Comparison of ENCODE assay signal across 18 cellular contexts in the genomic region with DNA sequence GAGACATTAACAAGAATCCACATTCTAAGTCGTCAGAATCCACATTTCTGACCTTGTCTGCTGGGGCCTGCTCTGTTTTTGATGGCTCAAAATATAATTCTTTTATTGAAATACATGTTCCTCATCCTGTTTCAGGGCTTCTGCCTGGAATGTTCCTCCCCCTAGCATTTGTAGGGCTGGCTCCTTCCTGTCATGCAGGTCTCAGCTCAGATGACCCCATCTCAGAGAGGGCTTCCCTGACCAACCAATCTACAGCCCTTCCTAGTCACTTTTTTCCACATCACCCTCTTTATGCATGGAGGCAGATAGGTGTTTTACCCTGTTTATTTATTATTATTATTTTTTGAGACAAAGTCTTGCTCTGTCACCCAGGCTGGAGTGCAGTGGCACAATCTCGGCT. TPM values are rescaled to one million over a fixed set of nuclear protein-coding genes. Genes with fewer than 3 reads are reported as not detected.
DNase-seq lines count a peak whose midpoint lies in the region; TF ChIP-seq lines count a peak whose summit lies in the region.
"Had no signal": no experiment of that assay in that cellular context is flagged by ENCODE, and none has a peak within 500 bp of the region (broad histone marks: within the 10 kb centered on the region; RNA-seq: fewer than 3 reads in every experiment).

No MANE protein-coding gene starts in this region.

- intact Hi-C loops in dendritic cell treated with granulocyte-macrophage colony-stimulating factor and Interleukin-4, amounts not matched to agents 40 ng/mL and 50 ng/mL, for 4 days (cut with micrococcal nuclease): no loop called here

- no peak overlapping the region for H2BK20ac ChIP-seq in H9 (ENCODE audit: low read depth, low read length, poor library complexity, severe bottlenecking)

- H3K27me3 ChIP-seq in SJSA1 (replicated peaks) (no peaks in the 10 kb centered on the region), H9 (ENCODE audit: insufficient read depth, low read length) (no peaks in the 10 kb centered on the region)
- H3K27me3 ChIP-seq: Peyer's patch had no signal

- no peaks in the 10 kb centered on the region for H3K27me3 Mint-ChIP-seq in activated naive CD4-positive, alpha-beta T cell treated with anti-CD3 and anti-CD28 coated beads, Interleukin-2, amount 10 ng/mL, durations not matched to agents 7 days and 5 days
- no peaks in the 10 kb centered on the region for H3K27me3 Mint-ChIP-seq in dendritic cell treated with granulocyte-macrophage colony-stimulating factor and Interleukin-4, amounts not matched to agents 40 ng/mL and 50 ng/mL, for 4 days
- H3K27me3 Mint-ChIP-seq in osteocyte (ENCODE audit: unreplicated experiment): no peaks in the 10 kb centered on the region
- H3K27me3 Mint-ChIP-seq in H9 (ENCODE audit: low read depth): no peaks in the 10 kb centered on the region

- no peak overlapping the region for H2AFZ ChIP-seq in H9 (ENCODE audit: low read length)

- H4K8ac ChIP-seq in H9 (replicated peaks; ENCODE audit: insufficient read length, low read depth, low read length): no peak overlapping the region

- H3T11ph ChIP-seq in H9 (ENCODE audit: low read length): no peak overlapping the region

- no peak for DNase-seq in activated naive CD4-positive, alpha-beta T cell treated with anti-CD3 and anti-CD28 coated beads, Interleukin-2, amount 10 ng/mL, durations not matched to agents 7 days and 5 days
- DNase-seq in activated naive CD4-positive, alpha-beta T cell treated with anti-CD3 and anti-CD28 coated beads, Interleukin-2, amount 50 U/mL, for 16 hours: no peak
- DNase-seq in SJSA1 (ENCODE audit: low read depth in 1 of 2, low spot score in 2 of 2) (no peak), osteocyte (ENCODE audit: extremely low spot score, unreplicated experiment) (no peak), H9 (no peak), DMS 273 treated with DMSO at 0.1 percent for 48 hours (lab: John Stamatoyannopoulos, UW) (no peak), NCI-H1694 treated with DMSO at 0.1 percent for 48 hours (lab: John Stamatoyannopoulos, UW) (no peak)
- DNase-seq: DMS79 treated with DMSO at 0.1 percent for 48 hours, GF-D8, MM.1S, NCI-H1105, NCI-H1930, NCI-H2171, Peyer's patch, Right ventricle myocardium superior had no signal

- H3K36me3 ChIP-seq in SJSA1: peaks cover 35% of the 10 kb centered on the region
- H3K36me3 ChIP-seq: Peyer's patch had no signal

- H3K4me1 ChIP-seq in SJSA1 (replicated peaks) (peaks cover 43% of the 10 kb centered on the region), H9 (ENCODE audit: insufficient read depth, low read length) (no peaks in the 10 kb centered on the region; the same call in 1 of the 2 replicates)
- H3K4me1 ChIP-seq: Peyer's patch had no signal

- H3K9me3 ChIP-seq in SJSA1 (replicated peaks) (no peaks in the 10 kb centered on the region), H9 (ENCODE audit: control insufficient read depth, low read depth, low read length) (no peaks in the 10 kb centered on the region)
- H3K9me3 ChIP-seq: Peyer's patch had no signal

- H3K4me3 ChIP-seq in SJSA1: no peak overlapping the region
- H3K4me3 ChIP-seq: Peyer's patch had no signal

- H2BK120ac ChIP-seq in H9 (ENCODE audit: low read depth, low read length, poor library complexity, severe bottlenecking): no peak overlapping the region

- H3K27ac ChIP-seq in SJSA1: peak overlapping the region; percentile 39; the same call in 1 of the 2 replicates
- H3K27ac ChIP-seq in H9 (ENCODE audit: insufficient read length, low read depth, low read length): no peak overlapping the region
- H3K27ac ChIP-seq: KMS-11, Peyer's patch had no signal

- no peak overlapping the region for H3K23ac ChIP-seq in H9 (ENCODE audit: insufficient read length, low read depth, low read length)

- no peak overlapping the region for H3K14ac ChIP-seq in H9 (ENCODE audit: insufficient read depth, low read length)

- no peak overlapping the region for H2BK5ac ChIP-seq in H9 (ENCODE audit: insufficient read length, low read length)

- TF ChIP-seq CTCF in osteocyte (IDR thresholded peaks at IDR 0.05) (no peak), H9 (conservative IDR thresholded peaks at IDR 0.05) (no peak)

- no peak overlapping the region for H3K18ac ChIP-seq in H9 (ENCODE audit: insufficient read length, low read depth, low read length)

- no peak overlapping the region for H3K4me3 Mint-ChIP-seq in activated naive CD4-positive, alpha-beta T cell treated with anti-CD3 and anti-CD28 coated beads, Interleukin-2, amount 10 ng/mL, durations not matched to agents 7 days and 5 days
- no peak overlapping the region for H3K4me3 Mint-ChIP-seq in dendritic cell treated with granulocyte-macrophage colony-stimulating factor and Interleukin-4, amounts not matched to agents 40 ng/mL and 50 ng/mL, for 4 days
- H3K4me3 Mint-ChIP-seq in osteocyte (ENCODE audit: unreplicated experiment) (no peak overlapping the region), H9 (no peak overlapping the region)
- H3K4me3 Mint-ChIP-seq: CD14-positive monocyte had no signal

- no peak overlapping the region for H3K9ac ChIP-seq in H9 (ENCODE audit: extremely low read depth, insufficient read length, low read length)
- H3K9ac ChIP-seq: KMS-11 had no signal

- H4K5ac ChIP-seq in H9 (ENCODE audit: insufficient read length, low read depth, low read length): no peak overlapping the region

- H3K27ac Mint-ChIP-seq in activated naive CD4-positive, alpha-beta T cell treated with anti-CD3 and anti-CD28 coated beads, Interleukin-2, amount 10 ng/mL, durations not matched to agents 7 days and 5 days: peak overlapping the region; percentile 49
- peak overlapping the region; percentile 45 for H3K27ac Mint-ChIP-seq in dendritic cell treated with granulocyte-macrophage colony-stimulating factor and Interleukin-4, amounts not matched to agents 40 ng/mL and 50 ng/mL, for 4 days
- H3K27ac Mint-ChIP-seq in osteocyte (ENCODE audit: unreplicated experiment) (peak overlapping the region; percentile 67), H9 (no peak overlapping the region)

- peaks cover 20% of the 10 kb centered on the region for H3K9me3 Mint-ChIP-seq in activated naive CD4-positive, alpha-beta T cell treated with anti-CD3 and anti-CD28 coated beads, Interleukin-2, amount 10 ng/mL, durations not matched to agents 7 days and 5 days
- H3K9me3 Mint-ChIP-seq in dendritic cell treated with granulocyte-macrophage colony-stimulating factor and Interleukin-4, amounts not matched to agents 40 ng/mL and 50 ng/mL, for 4 days: no peaks in the 10 kb centered on the region
- no peaks in the 10 kb centered on the region for H3K9me3 Mint-ChIP-seq in osteocyte (ENCODE audit: unreplicated experiment)
- H3K9me3 Mint-ChIP-seq in H9: peaks cover 29 to 37% of the 10 kb centered on the region in 2 experiments

- no peaks in the 10 kb centered on the region for H3K79me2 ChIP-seq in H9 (ENCODE audit: insufficient read depth, low read length)

- H3K4me1 Mint-ChIP-seq in activated naive CD4-positive, alpha-beta T cell treated with anti-CD3 and anti-CD28 coated beads, Interleukin-2, amount 10 ng/mL, durations not matched to agents 7 days and 5 days: peaks cover 71% of the 10 kb centered on the region
- H3K4me1 Mint-ChIP-seq in dendritic cell treated with granulocyte-macrophage colony-stimulating factor and Interleukin-4, amounts not matched to agents 40 ng/mL and 50 ng/mL, for 4 days (ENCODE audit: low read depth): peaks cover 80% of the 10 kb centered on the region
- H3K4me1 Mint-ChIP-seq in osteocyte (ENCODE audit: unreplicated experiment) (peaks cover 43% of the 10 kb centered on the region), H9 (peaks cover 19 to 39% of the 10 kb centered on the region in 2 experiments)

- no peaks in the 10 kb centered on the region for H3K79me1 ChIP-seq in H9 (ENCODE audit: insufficient read depth, low read depth, low read length, poor library complexity, severe bottlenecking)

- no peak overlapping the region for H3K56ac ChIP-seq in H9 (ENCODE audit: insufficient read length, low read depth, low read length)

- no peak overlapping the region for H3K4me2 ChIP-seq in H9 (ENCODE audit: insufficient read depth, insufficient read length, low read length)
- H3K4me2 ChIP-seq: KMS-11 had no signal

- H2BK12ac ChIP-seq in H9 (ENCODE audit: insufficient read length, low read depth, low read length): no peak overlapping the region

- CTCF ChIA-PET in activated naive CD4-positive, alpha-beta T cell treated with anti-CD3 and anti-CD28 coated beads, Interleukin-2, amount 10 ng/mL, durations not matched to agents 7 days and 5 days (lab: Charles Lee): interaction anchor here (1.5 kb wide), 2 partner anchors 15 to 46 kb away, joined by 3 to 9 read pairs; no protein-coding TSS in a partner anchor

- no peaks in the 10 kb centered on the region for H4K20me1 ChIP-seq in H9 (ENCODE audit: control insufficient read depth, insufficient read depth, insufficient read length)

- H3K36me3 Mint-ChIP-seq in activated naive CD4-positive, alpha-beta T cell treated with anti-CD3 and anti-CD28 coated beads, Interleukin-2, amount 10 ng/mL, durations not matched to agents 7 days and 5 days: peaks cover 89% of the 10 kb centered on the region
- H3K36me3 Mint-ChIP-seq in dendritic cell treated with granulocyte-macrophage colony-stimulating factor and Interleukin-4, amounts not matched to agents 40 ng/mL and 50 ng/mL, for 4 days (ENCODE audit: low read depth): peaks cover 72% of the 10 kb centered on the region
- H3K36me3 Mint-ChIP-seq in osteocyte (ENCODE audit: unreplicated experiment) (peaks cover 21% of the 10 kb centered on the region), H9 (ENCODE audit: insufficient read depth in 1 of 3, low read depth in 3 of 3) (peaks cover 30 to 68% (median 58%) of the 10 kb centered on the region in 3 experiments)

- H3K23me2 ChIP-seq in H9 (ENCODE audit: insufficient read length, low read depth, low read length, poor library complexity, severe bottlenecking): no peaks in the 10 kb centered on the region

- no CpG with 5 or more reads among the region's 2 CpGs for WGBS in H9 (ENCODE audit: extremely low coverage, insufficient read length, low lambda C conversion rate)

- H3K4ac ChIP-seq in H9 (ENCODE audit: low read depth, low read length): no peak overlapping the region

- no peak overlapping the region for H2BK15ac ChIP-seq in H9 (ENCODE audit: low read depth, low read length)

- H4K91ac ChIP-seq in H9 (ENCODE audit: insufficient read length, low read depth, low read length): no peak overlapping the region

- H2AK5ac ChIP-seq in H9 (ENCODE audit: insufficient read length, low read length): no peak overlapping the region

RNA-seq across cellular contexts. Expression of a gene that starts 14.8 kb away (rescaled TPM):
- total RNA-seq in SJSA1 (2014; rRNA removed; shearing (Covaris generic)): 196 and 263 TPM in 2 replicates
- total RNA-seq in osteocyte: 244 and 250 TPM in 2 replicates
- 76.7 and 77.8 TPM in 2 replicates for total RNA-seq in H9 (2021)

Comparison
In these comparisons a context has a peak if more than half of its experiments do, and no peak if none do; other contexts are left out.
1. H3K27ac Mint-ChIP-seq: peak in activated naive CD4-positive, alpha-beta T cell treated with anti-CD3 and anti-CD28 coated beads, Interleukin-2, amount 10 ng/mL, durations not matched to agents 7 days and 5 days (single experiment), dendritic cell treated with granulocyte-macrophage colony-stimulating factor and Interleukin-4, amounts not matched to agents 40 ng/mL and 50 ng/mL, for 4 days (single experiment) and osteocyte (single experiment); none in H9 (0 of 3).